7 cellular contexts compared by ENCODE assay signal in the genomic region with DNA sequence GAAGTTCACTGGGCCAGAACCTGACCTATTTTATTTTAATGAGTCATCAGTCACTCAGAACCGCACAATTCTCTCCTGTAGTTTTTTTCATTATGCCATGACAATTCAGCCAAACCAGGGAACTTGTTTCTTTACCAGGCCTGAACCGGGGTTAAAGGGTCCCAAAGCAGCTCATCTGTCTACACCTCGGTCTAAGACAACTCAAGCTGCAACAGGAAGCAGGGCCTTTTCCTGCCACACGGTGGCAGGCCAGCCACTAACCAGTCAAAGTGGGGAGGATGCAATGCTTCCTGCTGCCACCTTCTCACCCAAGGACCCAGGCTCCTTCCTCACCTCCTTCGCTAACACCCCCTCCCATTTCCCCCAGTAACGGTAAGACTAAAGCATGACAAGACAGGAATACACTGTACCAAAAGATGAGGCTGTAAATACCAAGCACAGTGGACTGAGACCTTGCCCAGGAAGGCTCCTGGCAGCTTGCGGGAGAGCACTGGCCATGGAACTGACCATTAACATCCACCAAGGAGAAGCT.
DNase-seq lines count a peak whose midpoint lies in the region; TF ChIP-seq lines count a peak whose summit lies in the region.

No MANE protein-coding gene starts in this region.

- H3K4me3 ChIP-seq in GM12865 (ENCODE audit: low read depth, low read length) (no peak overlapping the region), epithelial cell of esophagus (ENCODE audit: low read length) (no peak overlapping the region)

- DNase-seq in GM12865 (ENCODE audit: low read depth) (peak; percentile 78), HEK293T (ENCODE audit: extremely low spot score) (peak; percentile 54), NCI-H748 treated with DMSO at 0.1 percent for 48 hours (lab: John Stamatoyannopoulos, UW) (peak; percentile 20), epithelial cell of esophagus (ENCODE audit: low read depth) (peak; percentile 69), substantia nigra (lab: John Stamatoyannopoulos, UW) (peak in 34 of 49 donors; percentile 7 to 69 (median 32))
- peak; percentile 30 to 33 for DNase-seq in activated CD8-positive, alpha-beta memory T cell treated with anti-CD3 and anti-CD28 coated beads for 4 hours (ENCODE audit: low read depth in 2 of 2)

- no peak overlapping the region for H3K4me3 Mint-ChIP-seq in nephron

- no peak overlapping the region for H3K27ac ChIP-seq in substantia nigra (ENCODE audit: low read depth, low read length, poor library complexity, severe bottlenecking)

- no peak overlapping the region for H3K27ac Mint-ChIP-seq in nephron

- POLR2A ChIA-PET in HEK293T (lab: Yijun Ruan, JAX): no interaction called here

- peaks cover 7% of the 10 kb centered on the region for H3K4me1 Mint-ChIP-seq in nephron

- no peaks in the 10 kb centered on the region for H3K9me3 Mint-ChIP-seq in nephron

- CTCF ChIA-PET in HEK293T (lab: Yijun Ruan, JAX): interaction anchor here (0.6 to 2.3 kb wide), 3 partner anchors 14 to 1020 kb away, joined by 3 to 6 read pairs (median 5); no protein-coding TSS in a partner anchor

- TF ChIP-seq CTCF in GM12865 (IDR thresholded peaks at IDR 0.05; ENCODE audit: insufficient read depth, low read depth, low read length, missing control alignments) (peak; percentile 92), epithelial cell of esophagus (IDR thresholded peaks at IDR 0.05; ENCODE audit: insufficient read depth, low read depth, low read length, missing control alignments) (peak; percentile 93), nephron (IDR thresholded peaks at IDR 0.05; ENCODE audit: unreplicated experiment in 3 of 3) (peak; percentile 65 to 84 (median 69))

- no peaks in the 10 kb centered on the region for H3K36me3 Mint-ChIP-seq in nephron (ENCODE audit: low read depth)

- peaks cover 26% of the 10 kb centered on the region for H3K27me3 Mint-ChIP-seq in nephron (ENCODE audit: low read depth)

TF ChIP-seq in HEK293T, 16 proteins besides CTCF, POLR2A, EP300 and RAD21:
- TF ChIP-seq FOXA1 (IDR thresholded peaks at IDR 0.05): no peak
- no peak for TF ChIP-seq ELF4 (IDR thresholded peaks at IDR 0.05)
- no peak for TF ChIP-seq L3MBTL2 (conservative IDR thresholded peaks at IDR 0.05)
- no peak for TF ChIP-seq NFRKB (IDR thresholded peaks at IDR 0.05)
- no peak for TF ChIP-seq SUZ12 (IDR thresholded peaks at IDR 0.05)
- no peak for TF ChIP-seq CTBP1 (IDR thresholded peaks at IDR 0.05; ENCODE audit: borderline replicate concordance)
- TF ChIP-seq FOXM1 (IDR thresholded peaks at IDR 0.05; ENCODE audit: borderline replicate concordance): no peak
- no peak for TF ChIP-seq LEF1 (IDR thresholded peaks at IDR 0.05; ENCODE audit: borderline replicate concordance)
- no peak for TF ChIP-seq FOXK2 (IDR thresholded peaks at IDR 0.05)
- no peak for TF ChIP-seq BHLHE40 (IDR thresholded peaks at IDR 0.05; ENCODE audit: borderline replicate concordance)
TF ChIP-seq in HEK293T: peak in this region for 0.

Comparison
In these comparisons a context has a peak if more than half of its experiments do, and no peak if none do; other contexts are left out.
1. DNase-seq: peak in every context shown above with its lines; median percentile 78 in GM12865; 69 in epithelial cell of esophagus; 54 in HEK293T; 32 in substantia nigra; 32 in activated CD8-positive, alpha-beta memory T cell treated with anti-CD3 and anti-CD28 coated beads for 4 hours; 20 in NCI-H748 treated with DMSO at 0.1 percent for 48 hours.